1 cellular context compared by ENCODE assay signal in the genomic region with DNA sequence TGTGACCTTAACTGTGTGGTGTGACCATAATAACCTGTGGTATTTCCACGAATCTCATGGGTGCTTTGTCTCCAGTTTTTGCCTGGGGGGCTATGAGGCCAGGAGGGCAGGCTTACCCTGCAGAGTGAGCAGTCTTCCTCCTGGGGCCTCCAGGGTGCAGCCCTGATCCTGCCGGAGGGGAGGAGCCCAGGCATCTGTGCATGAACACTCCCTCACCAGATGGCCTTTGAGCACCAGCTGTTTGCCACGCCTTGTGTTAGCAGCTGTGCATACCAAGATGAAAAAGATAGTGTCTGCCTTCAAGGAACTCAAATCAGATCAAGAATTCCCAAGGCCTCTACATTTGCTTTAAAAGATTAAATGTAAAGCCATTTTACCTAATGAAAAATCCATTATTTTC.
A peak's percentile ranks its signal among the peaks of the same experiment; 100 is the strongest.
TF ChIP-seq lines count a peak whose summit lies in the region.

No MANE protein-coding gene starts in this region.

TF ChIP-seq in HepG2, 621 proteins besides CTCF, POLR2A, EP300 and RAD21 (continued from another document and continues in another):
- TF ChIP-seq, protein P1, sequence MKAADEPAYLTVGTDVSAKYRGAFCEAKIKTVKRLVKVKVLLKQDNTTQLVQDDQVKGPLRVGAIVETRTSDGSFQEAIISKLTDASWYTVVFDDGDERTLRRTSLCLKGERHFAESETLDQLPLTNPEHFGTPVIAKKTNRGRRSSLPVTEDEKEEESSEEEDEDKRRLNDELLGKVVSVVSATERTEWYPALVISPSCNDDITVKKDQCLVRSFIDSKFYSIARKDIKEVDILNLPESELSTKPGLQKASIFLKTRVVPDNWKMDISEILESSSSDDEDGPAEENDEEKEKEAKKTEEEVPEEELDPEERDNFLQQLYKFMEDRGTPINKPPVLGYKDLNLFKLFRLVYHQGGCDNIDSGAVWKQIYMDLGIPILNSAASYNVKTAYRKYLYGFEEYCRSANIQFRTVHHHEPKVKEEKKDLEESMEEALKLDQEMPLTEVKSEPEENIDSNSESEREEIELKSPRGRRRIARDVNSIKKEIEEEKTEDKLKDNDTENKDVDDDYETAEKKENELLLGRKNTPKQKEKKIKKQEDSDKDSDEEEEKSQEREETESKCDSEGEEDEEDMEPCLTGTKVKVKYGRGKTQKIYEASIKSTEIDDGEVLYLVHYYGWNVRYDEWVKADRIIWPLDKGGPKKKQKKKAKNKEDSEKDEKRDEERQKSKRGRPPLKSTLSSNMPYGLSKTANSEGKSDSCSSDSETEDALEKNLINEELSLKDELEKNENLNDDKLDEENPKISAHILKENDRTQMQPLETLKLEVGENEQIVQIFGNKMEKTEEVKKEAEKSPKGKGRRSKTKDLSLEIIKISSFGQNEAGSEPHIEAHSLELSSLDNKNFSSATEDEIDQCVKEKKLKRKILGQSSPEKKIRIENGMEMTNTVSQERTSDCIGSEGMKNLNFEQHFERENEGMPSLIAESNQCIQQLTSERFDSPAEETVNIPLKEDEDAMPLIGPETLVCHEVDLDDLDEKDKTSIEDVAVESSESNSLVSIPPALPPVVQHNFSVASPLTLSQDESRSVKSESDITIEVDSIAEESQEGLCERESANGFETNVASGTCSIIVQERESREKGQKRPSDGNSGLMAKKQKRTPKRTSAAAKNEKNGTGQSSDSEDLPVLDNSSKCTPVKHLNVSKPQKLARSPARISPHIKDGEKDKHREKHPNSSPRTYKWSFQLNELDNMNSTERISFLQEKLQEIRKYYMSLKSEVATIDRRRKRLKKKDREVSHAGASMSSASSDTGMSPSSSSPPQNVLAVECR (CRISPR knock-in tag; IDR thresholded peaks at IDR 0.05; ENCODE audit: borderline replicate concordance), result peak; percentile 84
- TF ChIP-seq GATAD2A (CRISPR knock-in tag; IDR thresholded peaks at IDR 0.05) (peak; percentile 70), ZFP90 (CRISPR knock-in tag; IDR thresholded peaks at IDR 0.05; ENCODE audit: borderline replicate concordance) (0 out of 2 replicates have a peak, but pooled peaks have one; percentile 49), SP1 (IDR thresholded peaks at IDR 0.05) (no peak), SP1 (CRISPR knock-in tag; IDR thresholded peaks at IDR 0.05) (peak; percentile 62), MXI1 (IDR thresholded peaks at IDR 0.05; ENCODE audit: borderline replicate concordance, low read depth, low read length) (peak; percentile 23; the same call in 1 of the 3 replicates), ZNF20 (CRISPR knock-in tag; IDR thresholded peaks at IDR 0.05) (no peak), MED1 (CRISPR knock-in tag; IDR thresholded peaks at IDR 0.05) (peak; percentile 52; the same call in 1 of the 2 replicates), MYC (CRISPR knock-in tag; IDR thresholded peaks at IDR 0.05; ENCODE audit: borderline replicate concordance) (peak; percentile 24; the same call in 1 of the 2 replicates), FOXA1 (IDR thresholded peaks at IDR 0.05) (no peak), FOXA1 (CRISPR knock-in tag; IDR thresholded peaks at IDR 0.05) (peak; percentile 36; the same call in 1 of the 2 replicates), SALL1 (CRISPR knock-in tag; IDR thresholded peaks at IDR 0.05) (peak; percentile 89), ERF (CRISPR knock-in tag; IDR thresholded peaks at IDR 0.05) (peak; percentile 34; the same call in 1 of the 2 replicates), HNF4G (IDR thresholded peaks at IDR 0.05; ENCODE audit: borderline replicate concordance, low read depth, low read length) (peak; percentile 94), HNF4G (CRISPR knock-in tag; IDR thresholded peaks at IDR 0.05; ENCODE audit: borderline replicate concordance, low read depth) (peak; percentile 81; the same call in 1 of the 2 replicates), ZSCAN9 (CRISPR knock-in tag; IDR thresholded peaks at IDR 0.05; ENCODE audit: borderline replicate concordance) (no peak), GATAD1 (CRISPR knock-in tag; IDR thresholded peaks at IDR 0.05) (0 out of 2 replicates have a peak, but pooled peaks have one; percentile 26), SOX5 (CRISPR knock-in tag; IDR thresholded peaks at IDR 0.05; ENCODE audit: borderline replicate concordance) (peak; percentile 62; the same call in 1 of the 2 replicates), HMG20A (CRISPR knock-in tag; IDR thresholded peaks at IDR 0.05; ENCODE audit: borderline replicate concordance) (peak; percentile 26; the same call in 1 of the 2 replicates), RFXANK (CRISPR knock-in tag; IDR thresholded peaks at IDR 0.05) (no peak), CEBPG (CRISPR knock-in tag; IDR thresholded peaks at IDR 0.05) (0 out of 2 replicates have a peak, but pooled peaks have one; percentile 23), XRCC5 (optimal IDR thresholded peaks at IDR 0.05; ENCODE audit: low read length) (peak; percentile 67), NCOR1 (IDR thresholded peaks at IDR 0.05; ENCODE audit: borderline replicate concordance, low read length) (peak; percentile 82)
- TF ChIP-seq, protein P2, sequence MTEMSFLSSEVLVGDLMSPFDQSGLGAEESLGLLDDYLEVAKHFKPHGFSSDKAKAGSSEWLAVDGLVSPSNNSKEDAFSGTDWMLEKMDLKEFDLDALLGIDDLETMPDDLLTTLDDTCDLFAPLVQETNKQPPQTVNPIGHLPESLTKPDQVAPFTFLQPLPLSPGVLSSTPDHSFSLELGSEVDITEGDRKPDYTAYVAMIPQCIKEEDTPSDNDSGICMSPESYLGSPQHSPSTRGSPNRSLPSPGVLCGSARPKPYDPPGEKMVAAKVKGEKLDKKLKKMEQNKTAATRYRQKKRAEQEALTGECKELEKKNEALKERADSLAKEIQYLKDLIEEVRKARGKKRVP (CRISPR knock-in tag; IDR thresholded peaks at IDR 0.05), result no peak
- TF ChIP-seq, protein P3, sequence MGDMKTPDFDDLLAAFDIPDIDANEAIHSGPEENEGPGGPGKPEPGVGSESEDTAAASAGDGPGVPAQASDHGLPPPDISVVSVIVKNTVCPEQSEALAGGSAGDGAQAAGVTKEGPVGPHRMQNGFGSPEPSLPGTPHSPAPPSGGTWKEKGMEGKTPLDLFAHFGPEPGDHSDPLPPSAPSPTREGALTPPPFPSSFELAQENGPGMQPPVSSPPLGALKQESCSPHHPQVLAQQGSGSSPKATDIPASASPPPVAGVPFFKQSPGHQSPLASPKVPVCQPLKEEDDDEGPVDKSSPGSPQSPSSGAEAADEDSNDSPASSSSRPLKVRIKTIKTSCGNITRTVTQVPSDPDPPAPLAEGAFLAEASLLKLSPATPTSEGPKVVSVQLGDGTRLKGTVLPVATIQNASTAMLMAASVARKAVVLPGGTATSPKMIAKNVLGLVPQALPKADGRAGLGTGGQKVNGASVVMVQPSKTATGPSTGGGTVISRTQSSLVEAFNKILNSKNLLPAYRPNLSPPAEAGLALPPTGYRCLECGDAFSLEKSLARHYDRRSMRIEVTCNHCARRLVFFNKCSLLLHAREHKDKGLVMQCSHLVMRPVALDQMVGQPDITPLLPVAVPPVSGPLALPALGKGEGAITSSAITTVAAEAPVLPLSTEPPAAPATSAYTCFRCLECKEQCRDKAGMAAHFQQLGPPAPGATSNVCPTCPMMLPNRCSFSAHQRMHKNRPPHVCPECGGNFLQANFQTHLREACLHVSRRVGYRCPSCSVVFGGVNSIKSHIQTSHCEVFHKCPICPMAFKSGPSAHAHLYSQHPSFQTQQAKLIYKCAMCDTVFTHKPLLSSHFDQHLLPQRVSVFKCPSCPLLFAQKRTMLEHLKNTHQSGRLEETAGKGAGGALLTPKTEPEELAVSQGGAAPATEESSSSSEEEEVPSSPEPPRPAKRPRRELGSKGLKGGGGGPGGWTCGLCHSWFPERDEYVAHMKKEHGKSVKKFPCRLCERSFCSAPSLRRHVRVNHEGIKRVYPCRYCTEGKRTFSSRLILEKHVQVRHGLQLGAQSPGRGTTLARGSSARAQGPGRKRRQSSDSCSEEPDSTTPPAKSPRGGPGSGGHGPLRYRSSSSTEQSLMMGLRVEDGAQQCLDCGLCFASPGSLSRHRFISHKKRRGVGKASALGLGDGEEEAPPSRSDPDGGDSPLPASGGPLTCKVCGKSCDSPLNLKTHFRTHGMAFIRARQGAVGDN (CRISPR knock-in tag; IDR thresholded peaks at IDR 0.05), result peak; percentile 74
- TF ChIP-seq, protein P4, sequence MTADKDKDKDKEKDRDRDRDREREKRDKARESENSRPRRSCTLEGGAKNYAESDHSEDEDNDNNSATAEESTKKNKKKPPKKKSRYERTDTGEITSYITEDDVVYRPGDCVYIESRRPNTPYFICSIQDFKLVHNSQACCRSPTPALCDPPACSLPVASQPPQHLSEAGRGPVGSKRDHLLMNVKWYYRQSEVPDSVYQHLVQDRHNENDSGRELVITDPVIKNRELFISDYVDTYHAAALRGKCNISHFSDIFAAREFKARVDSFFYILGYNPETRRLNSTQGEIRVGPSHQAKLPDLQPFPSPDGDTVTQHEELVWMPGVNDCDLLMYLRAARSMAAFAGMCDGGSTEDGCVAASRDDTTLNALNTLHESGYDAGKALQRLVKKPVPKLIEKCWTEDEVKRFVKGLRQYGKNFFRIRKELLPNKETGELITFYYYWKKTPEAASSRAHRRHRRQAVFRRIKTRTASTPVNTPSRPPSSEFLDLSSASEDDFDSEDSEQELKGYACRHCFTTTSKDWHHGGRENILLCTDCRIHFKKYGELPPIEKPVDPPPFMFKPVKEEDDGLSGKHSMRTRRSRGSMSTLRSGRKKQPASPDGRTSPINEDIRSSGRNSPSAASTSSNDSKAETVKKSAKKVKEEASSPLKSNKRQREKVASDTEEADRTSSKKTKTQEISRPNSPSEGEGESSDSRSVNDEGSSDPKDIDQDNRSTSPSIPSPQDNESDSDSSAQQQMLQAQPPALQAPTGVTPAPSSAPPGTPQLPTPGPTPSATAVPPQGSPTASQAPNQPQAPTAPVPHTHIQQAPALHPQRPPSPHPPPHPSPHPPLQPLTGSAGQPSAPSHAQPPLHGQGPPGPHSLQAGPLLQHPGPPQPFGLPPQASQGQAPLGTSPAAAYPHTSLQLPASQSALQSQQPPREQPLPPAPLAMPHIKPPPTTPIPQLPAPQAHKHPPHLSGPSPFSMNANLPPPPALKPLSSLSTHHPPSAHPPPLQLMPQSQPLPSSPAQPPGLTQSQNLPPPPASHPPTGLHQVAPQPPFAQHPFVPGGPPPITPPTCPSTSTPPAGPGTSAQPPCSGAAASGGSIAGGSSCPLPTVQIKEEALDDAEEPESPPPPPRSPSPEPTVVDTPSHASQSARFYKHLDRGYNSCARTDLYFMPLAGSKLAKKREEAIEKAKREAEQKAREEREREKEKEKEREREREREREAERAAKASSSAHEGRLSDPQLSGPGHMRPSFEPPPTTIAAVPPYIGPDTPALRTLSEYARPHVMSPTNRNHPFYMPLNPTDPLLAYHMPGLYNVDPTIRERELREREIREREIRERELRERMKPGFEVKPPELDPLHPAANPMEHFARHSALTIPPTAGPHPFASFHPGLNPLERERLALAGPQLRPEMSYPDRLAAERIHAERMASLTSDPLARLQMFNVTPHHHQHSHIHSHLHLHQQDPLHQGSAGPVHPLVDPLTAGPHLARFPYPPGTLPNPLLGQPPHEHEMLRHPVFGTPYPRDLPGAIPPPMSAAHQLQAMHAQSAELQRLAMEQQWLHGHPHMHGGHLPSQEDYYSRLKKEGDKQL (CRISPR knock-in tag; IDR thresholded peaks at IDR 0.05; ENCODE audit: low read depth), result no peak
- TF ChIP-seq, protein P5, sequence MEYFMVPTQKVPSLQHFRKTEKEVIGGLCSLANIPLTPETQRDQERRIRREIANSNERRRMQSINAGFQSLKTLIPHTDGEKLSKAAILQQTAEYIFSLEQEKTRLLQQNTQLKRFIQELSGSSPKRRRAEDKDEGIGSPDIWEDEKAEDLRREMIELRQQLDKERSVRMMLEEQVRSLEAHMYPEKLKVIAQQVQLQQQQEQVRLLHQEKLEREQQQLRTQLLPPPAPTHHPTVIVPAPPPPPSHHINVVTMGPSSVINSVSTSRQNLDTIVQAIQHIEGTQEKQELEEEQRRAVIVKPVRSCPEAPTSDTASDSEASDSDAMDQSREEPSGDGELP (IDR thresholded peaks at IDR 0.05; ENCODE audit: borderline replicate concordance, low read depth), result peak; percentile 100
- TF ChIP-seq, protein P6, sequence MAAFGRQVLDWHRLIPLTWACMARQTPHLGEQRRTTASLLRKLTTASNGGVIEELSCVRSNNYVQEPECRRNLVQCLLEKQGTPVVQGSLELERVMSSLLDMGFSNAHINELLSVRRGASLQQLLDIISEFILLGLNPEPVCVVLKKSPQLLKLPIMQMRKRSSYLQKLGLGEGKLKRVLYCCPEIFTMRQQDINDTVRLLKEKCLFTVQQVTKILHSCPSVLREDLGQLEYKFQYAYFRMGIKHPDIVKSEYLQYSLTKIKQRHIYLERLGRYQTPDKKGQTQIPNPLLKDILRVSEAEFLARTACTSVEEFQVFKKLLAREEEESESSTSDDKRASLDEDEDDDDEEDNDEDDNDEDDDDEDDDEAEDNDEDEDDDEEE (CRISPR knock-in tag; IDR thresholded peaks at IDR 0.05), result 0 out of 2 replicates have a peak, but pooled peaks have one; percentile 29
- TF ChIP-seq, protein P7, sequence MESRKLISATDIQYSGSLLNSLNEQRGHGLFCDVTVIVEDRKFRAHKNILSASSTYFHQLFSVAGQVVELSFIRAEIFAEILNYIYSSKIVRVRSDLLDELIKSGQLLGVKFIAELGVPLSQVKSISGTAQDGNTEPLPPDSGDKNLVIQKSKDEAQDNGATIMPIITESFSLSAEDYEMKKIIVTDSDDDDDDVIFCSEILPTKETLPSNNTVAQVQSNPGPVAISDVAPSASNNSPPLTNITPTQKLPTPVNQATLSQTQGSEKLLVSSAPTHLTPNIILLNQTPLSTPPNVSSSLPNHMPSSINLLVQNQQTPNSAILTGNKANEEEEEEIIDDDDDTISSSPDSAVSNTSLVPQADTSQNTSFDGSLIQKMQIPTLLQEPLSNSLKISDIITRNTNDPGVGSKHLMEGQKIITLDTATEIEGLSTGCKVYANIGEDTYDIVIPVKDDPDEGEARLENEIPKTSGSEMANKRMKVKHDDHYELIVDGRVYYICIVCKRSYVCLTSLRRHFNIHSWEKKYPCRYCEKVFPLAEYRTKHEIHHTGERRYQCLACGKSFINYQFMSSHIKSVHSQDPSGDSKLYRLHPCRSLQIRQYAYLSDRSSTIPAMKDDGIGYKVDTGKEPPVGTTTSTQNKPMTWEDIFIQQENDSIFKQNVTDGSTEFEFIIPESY (CRISPR knock-in tag; IDR thresholded peaks at IDR 0.05), result peak; percentile 50; the same call in 1 of the 2 replicates
- TF ChIP-seq, protein P8, sequence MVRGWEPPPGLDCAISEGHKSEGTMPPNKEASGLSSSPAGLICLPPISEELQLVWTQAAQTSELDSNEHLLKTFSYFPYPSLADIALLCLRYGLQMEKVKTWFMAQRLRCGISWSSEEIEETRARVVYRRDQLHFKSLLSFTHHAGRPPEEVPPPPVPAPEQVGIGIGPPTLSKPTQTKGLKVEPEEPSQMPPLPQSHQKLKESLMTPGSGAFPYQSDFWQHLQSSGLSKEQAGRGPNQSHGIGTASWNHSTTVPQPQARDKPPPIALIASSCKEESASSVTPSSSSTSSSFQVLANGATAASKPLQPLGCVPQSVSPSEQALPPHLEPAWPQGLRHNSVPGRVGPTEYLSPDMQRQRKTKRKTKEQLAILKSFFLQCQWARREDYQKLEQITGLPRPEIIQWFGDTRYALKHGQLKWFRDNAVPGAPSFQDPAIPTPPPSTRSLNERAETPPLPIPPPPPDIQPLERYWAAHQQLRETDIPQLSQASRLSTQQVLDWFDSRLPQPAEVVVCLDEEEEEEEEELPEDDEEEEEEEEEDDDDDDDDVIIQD (CRISPR knock-in tag; IDR thresholded peaks at IDR 0.05; ENCODE audit: low read depth), result 0 out of 2 replicates have a peak, but pooled peaks have one; percentile 71
- TF ChIP-seq, protein P9, sequence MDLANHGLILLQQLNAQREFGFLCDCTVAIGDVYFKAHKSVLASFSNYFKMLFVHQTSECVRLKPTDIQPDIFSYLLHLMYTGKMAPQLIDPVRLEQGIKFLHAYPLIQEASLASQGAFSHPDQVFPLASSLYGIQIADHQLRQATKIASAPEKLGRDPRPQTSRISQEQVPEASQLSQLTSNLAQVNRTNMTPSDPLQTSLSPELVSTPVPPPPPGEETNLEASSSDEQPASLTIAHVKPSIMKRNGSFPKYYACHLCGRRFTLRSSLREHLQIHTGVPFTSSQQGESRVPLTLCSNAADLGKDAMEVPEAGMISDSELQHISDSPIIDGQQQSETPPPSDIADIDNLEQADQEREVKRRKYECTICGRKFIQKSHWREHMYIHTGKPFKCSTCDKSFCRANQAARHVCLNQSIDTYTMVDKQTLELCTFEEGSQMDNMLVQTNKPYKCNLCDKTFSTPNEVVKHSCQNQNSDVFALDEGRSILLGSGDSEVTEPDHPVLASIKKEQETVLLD (CRISPR knock-in tag; IDR thresholded peaks at IDR 0.05; ENCODE audit: low read depth), result no peak
